1 cellular context compared by ENCODE assay signal in the genomic region with DNA sequence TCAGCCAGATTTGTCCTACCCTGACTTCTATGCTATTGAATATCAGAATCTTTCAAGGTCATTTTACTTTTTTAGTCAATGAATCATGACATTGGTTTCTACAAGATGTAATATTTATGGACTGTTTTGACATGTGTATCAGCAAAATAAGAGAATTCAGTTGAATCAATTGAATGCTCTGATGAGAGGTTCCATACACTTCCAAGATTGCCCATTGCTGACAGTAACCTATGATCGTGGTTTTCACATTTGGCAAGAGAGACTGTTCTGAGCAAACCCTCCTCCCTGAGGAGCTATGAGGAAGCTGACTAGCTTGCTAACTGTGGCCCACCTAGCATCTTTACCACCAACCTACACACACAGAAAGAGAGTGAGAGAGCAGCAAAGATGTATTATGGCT.
A peak's percentile ranks its signal among the peaks of the same experiment; 100 is the strongest.
TF ChIP-seq lines count a peak whose summit lies in the region.

No MANE protein-coding gene starts in this region.

TF ChIP-seq in SK-N-SH, 30 proteins besides CTCF, POLR2A, EP300 and RAD21 (continued from another document):
- TF ChIP-seq, protein P1, sequence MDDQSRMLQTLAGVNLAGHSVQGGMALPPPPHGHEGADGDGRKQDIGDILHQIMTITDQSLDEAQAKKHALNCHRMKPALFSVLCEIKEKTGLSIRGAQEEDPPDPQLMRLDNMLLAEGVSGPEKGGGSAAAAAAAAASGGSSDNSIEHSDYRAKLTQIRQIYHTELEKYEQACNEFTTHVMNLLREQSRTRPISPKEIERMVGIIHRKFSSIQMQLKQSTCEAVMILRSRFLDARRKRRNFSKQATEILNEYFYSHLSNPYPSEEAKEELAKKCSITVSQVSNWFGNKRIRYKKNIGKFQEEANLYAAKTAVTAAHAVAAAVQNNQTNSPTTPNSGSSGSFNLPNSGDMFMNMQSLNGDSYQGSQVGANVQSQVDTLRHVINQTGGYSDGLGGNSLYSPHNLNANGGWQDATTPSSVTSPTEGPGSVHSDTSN (IDR thresholded peaks at IDR 0.05), result peak; percentile 95
- TF ChIP-seq MEF2A (IDR thresholded peaks at IDR 0.05; ENCODE audit: borderline replicate concordance, low read depth) (peak; percentile 53; the same call in 1 of the 2 replicates), YY1 (IDR thresholded peaks at IDR 0.05; ENCODE audit: low read depth) (peak; percentile 49; the same call in 1 of the 2 replicates), MXI1 (IDR thresholded peaks at IDR 0.05; ENCODE audit: low read depth, low read length) (no peak), FOXM1 (IDR thresholded peaks at IDR 0.05; ENCODE audit: low read depth) (no peak)
- TF ChIP-seq, protein P2, sequence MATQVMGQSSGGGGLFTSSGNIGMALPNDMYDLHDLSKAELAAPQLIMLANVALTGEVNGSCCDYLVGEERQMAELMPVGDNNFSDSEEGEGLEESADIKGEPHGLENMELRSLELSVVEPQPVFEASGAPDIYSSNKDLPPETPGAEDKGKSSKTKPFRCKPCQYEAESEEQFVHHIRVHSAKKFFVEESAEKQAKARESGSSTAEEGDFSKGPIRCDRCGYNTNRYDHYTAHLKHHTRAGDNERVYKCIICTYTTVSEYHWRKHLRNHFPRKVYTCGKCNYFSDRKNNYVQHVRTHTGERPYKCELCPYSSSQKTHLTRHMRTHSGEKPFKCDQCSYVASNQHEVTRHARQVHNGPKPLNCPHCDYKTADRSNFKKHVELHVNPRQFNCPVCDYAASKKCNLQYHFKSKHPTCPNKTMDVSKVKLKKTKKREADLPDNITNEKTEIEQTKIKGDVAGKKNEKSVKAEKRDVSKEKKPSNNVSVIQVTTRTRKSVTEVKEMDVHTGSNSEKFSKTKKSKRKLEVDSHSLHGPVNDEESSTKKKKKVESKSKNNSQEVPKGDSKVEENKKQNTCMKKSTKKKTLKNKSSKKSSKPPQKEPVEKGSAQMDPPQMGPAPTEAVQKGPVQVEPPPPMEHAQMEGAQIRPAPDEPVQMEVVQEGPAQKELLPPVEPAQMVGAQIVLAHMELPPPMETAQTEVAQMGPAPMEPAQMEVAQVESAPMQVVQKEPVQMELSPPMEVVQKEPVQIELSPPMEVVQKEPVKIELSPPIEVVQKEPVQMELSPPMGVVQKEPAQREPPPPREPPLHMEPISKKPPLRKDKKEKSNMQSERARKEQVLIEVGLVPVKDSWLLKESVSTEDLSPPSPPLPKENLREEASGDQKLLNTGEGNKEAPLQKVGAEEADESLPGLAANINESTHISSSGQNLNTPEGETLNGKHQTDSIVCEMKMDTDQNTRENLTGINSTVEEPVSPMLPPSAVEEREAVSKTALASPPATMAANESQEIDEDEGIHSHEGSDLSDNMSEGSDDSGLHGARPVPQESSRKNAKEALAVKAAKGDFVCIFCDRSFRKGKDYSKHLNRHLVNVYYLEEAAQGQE (IDR thresholded peaks at IDR 0.05; ENCODE audit: low read depth, low read length), result no peak
- TF ChIP-seq, protein P3, sequence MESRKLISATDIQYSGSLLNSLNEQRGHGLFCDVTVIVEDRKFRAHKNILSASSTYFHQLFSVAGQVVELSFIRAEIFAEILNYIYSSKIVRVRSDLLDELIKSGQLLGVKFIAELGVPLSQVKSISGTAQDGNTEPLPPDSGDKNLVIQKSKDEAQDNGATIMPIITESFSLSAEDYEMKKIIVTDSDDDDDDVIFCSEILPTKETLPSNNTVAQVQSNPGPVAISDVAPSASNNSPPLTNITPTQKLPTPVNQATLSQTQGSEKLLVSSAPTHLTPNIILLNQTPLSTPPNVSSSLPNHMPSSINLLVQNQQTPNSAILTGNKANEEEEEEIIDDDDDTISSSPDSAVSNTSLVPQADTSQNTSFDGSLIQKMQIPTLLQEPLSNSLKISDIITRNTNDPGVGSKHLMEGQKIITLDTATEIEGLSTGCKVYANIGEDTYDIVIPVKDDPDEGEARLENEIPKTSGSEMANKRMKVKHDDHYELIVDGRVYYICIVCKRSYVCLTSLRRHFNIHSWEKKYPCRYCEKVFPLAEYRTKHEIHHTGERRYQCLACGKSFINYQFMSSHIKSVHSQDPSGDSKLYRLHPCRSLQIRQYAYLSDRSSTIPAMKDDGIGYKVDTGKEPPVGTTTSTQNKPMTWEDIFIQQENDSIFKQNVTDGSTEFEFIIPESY (IDR thresholded peaks at IDR 0.05; ENCODE audit: borderline replicate concordance, low read depth), result no peak
TF ChIP-seq in SK-N-SH: peak in this region for 8.
